ENCODE assay signal across 15 cellular contexts in the genomic region with DNA sequence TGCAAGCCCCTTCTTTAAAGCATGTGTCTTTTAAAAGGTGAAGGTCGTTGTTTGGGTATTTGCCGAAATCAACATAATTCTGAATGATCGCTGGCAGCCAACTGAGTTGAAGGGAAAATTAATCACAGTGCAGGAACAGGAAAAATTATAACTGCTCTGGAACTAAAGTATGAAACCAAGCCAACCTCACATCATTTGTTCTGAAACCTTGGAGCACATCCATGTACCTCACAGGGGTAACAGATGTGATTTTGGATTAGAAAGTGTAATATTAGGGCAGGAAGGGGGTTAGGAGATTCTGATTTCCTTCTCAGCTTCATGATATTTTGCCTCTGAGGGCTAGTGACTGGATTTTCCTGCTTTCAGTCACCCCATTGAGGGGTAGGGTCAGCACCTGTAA. TPM values are rescaled to one million over a fixed set of nuclear protein-coding genes. Genes with fewer than 3 reads are reported as not detected.
A peak's percentile ranks its signal among the peaks of the same experiment; 100 is the strongest.
DNase-seq lines count a peak whose midpoint lies in the region; ATAC-seq, FAIRE-seq and TF ChIP-seq lines count a peak whose summit lies in the region.
"Had no signal": no experiment of that assay in that cellular context is flagged by ENCODE, and none has a peak within 500 bp of the region (broad histone marks: within the 10 kb centered on the region; RNA-seq: fewer than 3 reads in every experiment).

No MANE protein-coding gene starts in this region.

- H3K27ac Mint-ChIP-seq in nephron: peak overlapping the region; percentile 33 to 62 (median 61)
- H3K27ac Mint-ChIP-seq: CD8-positive, alpha-beta memory T cell had no signal

- no peaks in the 10 kb centered on the region for H3K9me3 Mint-ChIP-seq in nephron
- H3K9me3 Mint-ChIP-seq: CD8-positive, alpha-beta memory T cell had no signal

- TF ChIP-seq POLR2A in H54 (IDR thresholded peaks at IDR 0.05; ENCODE audit: low read depth, low read length): no peak

- no peak for ATAC-seq in GM18511 (IDR thresholded peaks at IDR 0.05; ENCODE audit: unreplicated experiment)
- no peak for ATAC-seq in GM21390 (IDR thresholded peaks at IDR 0.05; ENCODE audit: unreplicated experiment)
- ATAC-seq: GM12878, HCT116 had no signal

- FAIRE-seq in H54 (lab: Jason Lieb, UNC): peak; percentile 23
- FAIRE-seq: GM12878, GM18507 had no signal

- H3K27me3 Mint-ChIP-seq in nephron (ENCODE audit: low read depth): no peaks in the 10 kb centered on the region

- no peak for TF ChIP-seq CTCF in fibroblast of the aortic adventitia (IDR thresholded peaks at IDR 0.05; ENCODE audit: insufficient read depth, low read length)
- TF ChIP-seq CTCF in nephron (IDR thresholded peaks at IDR 0.05; ENCODE audit: unreplicated experiment in 3 of 3): no peak

- no peak overlapping the region for H3K4me3 Mint-ChIP-seq in nephron
- H3K4me3 Mint-ChIP-seq: CD8-positive, alpha-beta memory T cell had no signal

- H3K4me3 ChIP-seq in fibroblast of the aortic adventitia (ENCODE audit: low read depth, low read length): no peak overlapping the region
- H3K4me3 ChIP-seq: BLaER1, GM12878 had no signal

- H3K36me3 Mint-ChIP-seq in nephron (ENCODE audit: low read depth): no peaks in the 10 kb centered on the region

- DNase-seq in H54 (ENCODE audit: insufficient read length, low spot score): no peak
- DNase-seq in NCI-H446 (lab: John Stamatoyannopoulos, UW): peak; percentile 83 to 89
- peak; percentile 18 for DNase-seq in fibroblast of the aortic adventitia (ENCODE audit: low read depth)
- no peak for DNase-seq in islet precursor cell
- DNase-seq: 8988T; AML-193; Caco-2; CD8-positive, alpha-beta memory T cell had no signal

- H3K4me1 Mint-ChIP-seq in nephron: peaks cover 45% of the 10 kb centered on the region
- H3K4me1 Mint-ChIP-seq: CD8-positive, alpha-beta memory T cell had no signal

RNA-seq across cellular contexts. Expression of gene PTX3, which starts 52.1 kb away (rescaled TPM):
- 175 and 216 TPM in 2 replicates for total RNA-seq in fibroblast of the aortic adventitia (ENCODE audit: low replicate concordance)
- total RNA-seq: Caco-2; CD8-positive, alpha-beta memory T cell; GM12878 had no signal

Comparison
In these comparisons a context has a peak if more than half of its experiments do, and no peak if none do; other contexts are left out.
1. DNase-seq: peak in NCI-H446 (2 of 2) and fibroblast of the aortic adventitia (single experiment); none in H54 (single experiment) and islet precursor cell (single experiment).